Comparison of ENCODE assay signal across 1 cellular context in genomic region chr6:26305097-26305841, GRCh38.
TF ChIP-seq lines count a peak whose summit lies in the region.

No MANE protein-coding gene starts in this region.

TF ChIP-seq in HEK293, 187 proteins besides CTCF, POLR2A, EP300 and RAD21 (continued from another document and continues in another):
- no peak for TF ChIP-seq ZNF449 (tag by site-specific recombination; IDR thresholded peaks at IDR 0.05)
- no peak for TF ChIP-seq BCL11A (tag by site-specific recombination; IDR thresholded peaks at IDR 0.05; ENCODE audit: low read depth)
- no peak for TF ChIP-seq ZNF792 (tag by site-specific recombination; IDR thresholded peaks at IDR 0.05)
- TF ChIP-seq ZNF600 (tag by site-specific recombination; IDR thresholded peaks at IDR 0.05) = no peak
- no peak for TF ChIP-seq ZNF473 (tag by site-specific recombination; IDR thresholded peaks at IDR 0.05)
- TF ChIP-seq PATZ1 (tag by site-specific recombination; IDR thresholded peaks at IDR 0.05) = no peak
- no peak for TF ChIP-seq PRDM6 (tag by site-specific recombination; IDR thresholded peaks at IDR 0.05)
- no peak for TF ChIP-seq ZNF488 (tag by site-specific recombination; IDR thresholded peaks at IDR 0.05)
- TF ChIP-seq ZNF549 (tag by site-specific recombination; IDR thresholded peaks at IDR 0.05) = peak; percentile 58
- 0 out of 2 replicates have a peak, but pooled peaks have one; percentile 21 for TF ChIP-seq KLF8 (tag by site-specific recombination; IDR thresholded peaks at IDR 0.05)
- peak; percentile 47; the same call in 1 of the 2 replicates for TF ChIP-seq ZSCAN23 (tag by site-specific recombination; IDR thresholded peaks at IDR 0.05)
- no peak for TF ChIP-seq SP3 (tag by site-specific recombination; IDR thresholded peaks at IDR 0.05)
- TF ChIP-seq ZNF184 (tag by site-specific recombination; IDR thresholded peaks at IDR 0.05) = no peak
- TF ChIP-seq ZFP69B (tag by site-specific recombination; IDR thresholded peaks at IDR 0.05) = no peak
- TF ChIP-seq ZNF175 (tag by site-specific recombination; IDR thresholded peaks at IDR 0.05) = no peak
- 0 out of 2 replicates have a peak, but pooled peaks have one; percentile 31 for TF ChIP-seq ZSCAN30 (tag by site-specific recombination; IDR thresholded peaks at IDR 0.05)
- TF ChIP-seq ZFP41 (tag by site-specific recombination; IDR thresholded peaks at IDR 0.05; ENCODE audit: borderline replicate concordance) = no peak
- TF ChIP-seq SP7 (tag by site-specific recombination; IDR thresholded peaks at IDR 0.05) = peak; percentile 63; the same call in 1 of the 2 replicates
- no peak for TF ChIP-seq ZNF214 (tag by site-specific recombination; IDR thresholded peaks at IDR 0.05; ENCODE audit: borderline replicate concordance)
- peak; percentile 74; the same call in 1 of the 2 replicates for TF ChIP-seq ZNF24 (tag by site-specific recombination; IDR thresholded peaks at IDR 0.05)
- peak; percentile 21; the same call in 1 of the 2 replicates for TF ChIP-seq TRIM28 (IDR thresholded peaks at IDR 0.05; ENCODE audit: borderline replicate concordance, low read length)
- 0 out of 2 replicates have a peak, but pooled peaks have one; percentile 29 for TF ChIP-seq ZSCAN4 (tag by site-specific recombination; IDR thresholded peaks at IDR 0.05)
- no peak for TF ChIP-seq AEBP2 (tag by site-specific recombination; IDR thresholded peaks at IDR 0.05; ENCODE audit: borderline replicate concordance)
- TF ChIP-seq ZNF169 (tag by site-specific recombination; IDR thresholded peaks at IDR 0.05) = no peak
- TF ChIP-seq ZNF664 (tag by site-specific recombination; IDR thresholded peaks at IDR 0.05) = no peak
- 0 out of 2 replicates have a peak, but pooled peaks have one; percentile 24 for TF ChIP-seq ZNF366 (tag by site-specific recombination; conservative IDR thresholded peaks at IDR 0.05)
- no peak for TF ChIP-seq GLIS1 (tag by site-specific recombination; IDR thresholded peaks at IDR 0.05)
- 0 out of 2 replicates have a peak, but pooled peaks have one; percentile 34 for TF ChIP-seq ZNF692 (tag by site-specific recombination; IDR thresholded peaks at IDR 0.05)
- TF ChIP-seq MZF1 (tag by site-specific recombination; IDR thresholded peaks at IDR 0.05; ENCODE audit: borderline replicate concordance) = no peak
- no peak for TF ChIP-seq ZNF530 (tag by site-specific recombination; IDR thresholded peaks at IDR 0.05; ENCODE audit: low read depth)
- no peak for TF ChIP-seq ZNF292 (tag by site-specific recombination; IDR thresholded peaks at IDR 0.05; ENCODE audit: borderline replicate concordance, low read depth)
- TF ChIP-seq ZNF10 (tag by site-specific recombination; IDR thresholded peaks at IDR 0.05) = peak; percentile 65
- no peak for TF ChIP-seq BCL6B (tag by site-specific recombination; IDR thresholded peaks at IDR 0.05)
- peak; percentile 73; the same call in 1 of the 2 replicates for TF ChIP-seq ZNF660 (tag by site-specific recombination; IDR thresholded peaks at IDR 0.05)
- TF ChIP-seq ZBTB1 (tag by site-specific recombination; IDR thresholded peaks at IDR 0.05) = no peak
- no peak for TF ChIP-seq ZNF623 (tag by site-specific recombination; IDR thresholded peaks at IDR 0.05)
- TF ChIP-seq ZNF157 (tag by site-specific recombination; IDR thresholded peaks at IDR 0.05) = no peak
- TF ChIP-seq ZNF561 (tag by site-specific recombination; IDR thresholded peaks at IDR 0.05; ENCODE audit: borderline replicate concordance) = no peak
- no peak for TF ChIP-seq PRDM2 (tag by site-specific recombination; IDR thresholded peaks at IDR 0.05; ENCODE audit: borderline replicate concordance)
- no peak for TF ChIP-seq GLI2 (tag by site-specific recombination; IDR thresholded peaks at IDR 0.05; ENCODE audit: borderline replicate concordance, low read depth)
- no peak for TF ChIP-seq ZBTB7A (tag by site-specific recombination; IDR thresholded peaks at IDR 0.05; ENCODE audit: low read depth)
- TF ChIP-seq ZNF580 (tag by site-specific recombination; IDR thresholded peaks at IDR 0.05) = peak; percentile 73
- TF ChIP-seq ZNF426 (tag by site-specific recombination; IDR thresholded peaks at IDR 0.05) = no peak
- TF ChIP-seq ZNF155 (tag by site-specific recombination; IDR thresholded peaks at IDR 0.05) = no peak
- no peak for TF ChIP-seq YY1 (tag by site-specific recombination; IDR thresholded peaks at IDR 0.05)
- no peak for TF ChIP-seq REPIN1 (tag by site-specific recombination; IDR thresholded peaks at IDR 0.05; ENCODE audit: low read depth)
- no peak for TF ChIP-seq SALL2 (tag by site-specific recombination; IDR thresholded peaks at IDR 0.05; ENCODE audit: borderline replicate concordance)
- no peak for TF ChIP-seq ZIC2 (tag by site-specific recombination; IDR thresholded peaks at IDR 0.05)
- TF ChIP-seq GFI1B (tag by site-specific recombination; IDR thresholded peaks at IDR 0.05) = no peak
